7 cellular contexts compared by ENCODE assay signal in genomic region chr7:98051118-98051744, GRCh38.
DNase-seq lines count a peak whose midpoint lies in the region; TF ChIP-seq lines count a peak whose summit lies in the region.

No MANE protein-coding gene starts in this region.

- no peaks in the 10 kb centered on the region for H3K9me3 ChIP-seq in effector memory CD4-positive, alpha-beta T cell (ENCODE audit: control insufficient read depth, low read length)

- no peak for TF ChIP-seq RAD21 in Ishikawa (IDR thresholded peaks at IDR 0.05; ENCODE audit: low read depth)

- H3K27me3 ChIP-seq in effector memory CD4-positive, alpha-beta T cell (replicated peaks; ENCODE audit: control insufficient read depth, insufficient read depth, low read length, poor library complexity, severe bottlenecking): no peaks in the 10 kb centered on the region

- no peak for TF ChIP-seq EP300 in Ishikawa (IDR thresholded peaks at IDR 0.05; ENCODE audit: borderline replicate concordance)

- H3K4me1 ChIP-seq in effector memory CD4-positive, alpha-beta T cell (ENCODE audit: control insufficient read depth, insufficient read depth, low read length, poor library complexity, severe bottlenecking): peaks cover 4% of the 10 kb centered on the region

- DNase-seq in activated CD4-positive, CD25-positive, alpha-beta regulatory T cell treated with anti-CD3 and anti-CD28 coated beads, Interleukin-2, amount 50 U/mL, for 16 hours (ENCODE audit: low read depth, low spot score): peak; percentile 6
- peak in 2 of 3 donors; percentile 1 to 21 for DNase-seq in effector memory CD4-positive, alpha-beta T cell
- DNase-seq in stimulated activated CD4-positive, alpha-beta T cell treated with anti-CD3 and anti-CD28 coated beads, Interleukin-4, amount 100 ng/mL, for 48 hours (ENCODE audit: low read depth in 2 of 2): peak; percentile 58 to 59
- no peak for DNase-seq in glomerular visceral epithelial cell (ENCODE audit: extremely low spot score)
- DNase-seq in amniotic stem cell (lab: John Stamatoyannopoulos, UW): no peak
- DNase-seq in SHP77 treated with DMSO at 0.1 percent for 48 hours (lab: John Stamatoyannopoulos, UW): no peak

- no peaks in the 10 kb centered on the region for H3K36me3 ChIP-seq in effector memory CD4-positive, alpha-beta T cell (ENCODE audit: control insufficient read depth, insufficient read depth, low read length)

- no peak overlapping the region for H3K27ac ChIP-seq in effector memory CD4-positive, alpha-beta T cell (ENCODE audit: insufficient read depth, low read length, poor library complexity, severe bottlenecking)

- H3K4me3 ChIP-seq in effector memory CD4-positive, alpha-beta T cell (ENCODE audit: insufficient read depth, low read depth, low read length, poor library complexity, severe bottlenecking): peak overlapping the region; percentile 25

TF ChIP-seq in Ishikawa, 13 proteins besides CTCF, POLR2A, EP300 and RAD21:
- TF ChIP-seq EGR1 (IDR thresholded peaks at IDR 0.05) (peak; percentile 41; the same call in 1 of the 2 replicates), TAF1 (IDR thresholded peaks at IDR 0.05; ENCODE audit: low read depth) (no peak), USF1 (IDR thresholded peaks at IDR 0.05) (no peak)

Comparison
In these comparisons a context has a peak if more than half of its experiments do, and no peak if none do; other contexts are left out.
1. DNase-seq: peak in activated CD4-positive, CD25-positive, alpha-beta regulatory T cell treated with anti-CD3 and anti-CD28 coated beads, Interleukin-2, amount 50 U/mL, for 16 hours (single experiment), effector memory CD4-positive, alpha-beta T cell (2 of 3) and stimulated activated CD4-positive, alpha-beta T cell treated with anti-CD3 and anti-CD28 coated beads, Interleukin-4, amount 100 ng/mL, for 48 hours (2 of 2); none in glomerular visceral epithelial cell (single experiment), amniotic stem cell (single experiment) and SHP77 treated with DMSO at 0.1 percent for 48 hours (single experiment).